Comparison of ENCODE assay signal across 22 cellular contexts in the genomic region with DNA sequence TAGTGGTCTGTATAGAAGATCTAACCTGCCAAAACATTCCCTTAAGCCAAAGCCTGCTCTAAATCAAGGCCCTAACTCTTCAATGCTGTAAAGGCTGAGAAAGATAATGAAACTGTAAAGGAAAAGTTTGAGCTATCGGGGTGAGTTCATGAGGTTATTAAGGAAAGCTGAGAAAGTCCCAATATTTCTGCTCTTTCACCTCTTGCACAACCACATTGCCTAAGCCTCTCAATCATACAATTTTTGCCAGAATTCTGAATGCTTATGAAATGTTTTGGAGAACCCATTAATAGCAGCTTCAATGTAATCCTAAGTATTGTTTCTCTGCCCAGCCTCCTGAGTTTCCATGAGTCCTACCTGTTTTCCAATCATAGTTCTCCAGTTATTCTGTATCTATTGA.
DNase-seq lines count a peak whose midpoint lies in the region; ATAC-seq, FAIRE-seq and TF ChIP-seq lines count a peak whose summit lies in the region.
"Had no signal": no experiment of that assay in that cellular context is flagged by ENCODE, and none has a peak within 500 bp of the region (broad histone marks: within the 10 kb centered on the region; RNA-seq: fewer than 3 reads in every experiment).

No MANE protein-coding gene starts in this region.

- no peak overlapping the region for H3K4me2 ChIP-seq in HepG2 (ENCODE audit: low read depth, low read length)
- H3K4me2 ChIP-seq: A549; BLaER1 treated with 17β-estradiol and CSF1 and Interleukin-3, amounts not matched to agents 10 nM and 100 nM had no signal

- in situ Hi-C loops in HepG2 (cut with HindIII; ENCODE audit: extremely low pct_ligation_motif_present, low pct_unique_long_range_greater_than_20kb) (no loop called here), G401 (cut with HindIII; ENCODE audit: low sequenced_read_pairs) (no loop called here)

- CTCF ChIA-PET in HepG2 (lab: Yijun Ruan, JAX; ENCODE audit: low intra/inter-chr PET ratio, low total read pairs) = no interaction called here

- no peak for ATAC-seq in HepG2
- peak; percentile 79 for ATAC-seq in left lobe of liver
- peak; percentile 45 for ATAC-seq in sciatic nerve
- ATAC-seq in GM21528 (IDR thresholded peaks at IDR 0.05; ENCODE audit: low FRiP score, unreplicated experiment) = no peak
- ATAC-seq: A549; CD8-positive, alpha-beta T cell; GM12878 had no signal

- H3K36me3 ChIP-seq in liver (ENCODE audit: control insufficient read depth in 4 of 4, insufficient read depth in 3 of 4, low read depth in 1 of 4, low read length in 3 of 4) (no peaks in the 10 kb centered on the region), HepG2 (replicated peaks in 1 of 2; ENCODE audit: control insufficient read depth in 1 of 2, insufficient read depth in 2 of 2, low read length in 2 of 2) (no peaks in the 10 kb centered on the region), tibial nerve (no peaks in the 10 kb centered on the region)
- H3K36me3 ChIP-seq: BLaER1 treated with 17β-estradiol and CSF1 and Interleukin-3, amounts not matched to agents 10 nM and 100 nM had no signal

- WGBS in liver = 30% methylated on average over 1 of the region's 1 CpG
- WGBS in HepG2 (ENCODE audit: low lambda C conversion rate) = 0% methylated on average over 1 of the region's 1 CpG
- 21 to 72% methylated on average over 1 of the region's 1 CpG for whole genome bisulfite sequencing in tibial nerve, 2 donors

- no TSS peak for BruUV-seq in HepG2 (replicated peaks; lab: Mats Ljungman, UMichigan)

- FAIRE-seq in HepG2 (lab: Jason Lieb, UNC) = no peak
- FAIRE-seq: A549, D721Med, GM12878, GM12892, GM18507 had no signal

- TF ChIP-seq CTCF in liver (IDR thresholded peaks at IDR 0.05; ENCODE audit: low read depth, low read length, missing input control) = no peak
- TF ChIP-seq CTCF in HepG2 (CRISPR knock-in tag; IDR thresholded peaks at IDR 0.05) = no peak
- no peak for TF ChIP-seq CTCF in tibial nerve (IDR thresholded peaks at IDR 0.05)

- H3K4me1 ChIP-seq in liver (ENCODE audit: control insufficient read depth in 4 of 4, insufficient read depth in 4 of 4, low read length in 3 of 4) (peaks cover 0 to 3% (median under 1%) of the 10 kb centered on the region in 4 donors), HepG2 (ENCODE audit: insufficient read depth, low read length) (no peaks in the 10 kb centered on the region), tibial nerve (no peaks in the 10 kb centered on the region)
- H3K4me1 ChIP-seq: A549; BLaER1 treated with 17β-estradiol and CSF1 and Interleukin-3, amounts not matched to agents 10 nM and 100 nM; Caco-2 had no signal

- POLR2A ChIA-PET in HepG2 (lab: Yijun Ruan, JAX) = no interaction called here

- no peak overlapping the region for H3K4me3 ChIP-seq in liver (ENCODE audit: low read depth in 1 of 3, low read length in 3 of 3)
- no peak overlapping the region for H3K4me3 ChIP-seq in HepG2 (replicated peaks in 1 of 3; ENCODE audit: insufficient read depth in 1 of 3, low read depth in 2 of 3, low read length in 3 of 3)
- no peak overlapping the region for H3K4me3 ChIP-seq in tibial nerve
- H3K4me3 ChIP-seq: A549; BLaER1 treated with 17β-estradiol and CSF1 and Interleukin-3, amounts not matched to agents 10 nM and 100 nM; GM12878 had no signal

- no peak for TF ChIP-seq POLR2A in HepG2 (IDR thresholded peaks at IDR 0.05; ENCODE audit: insufficient read depth in 1 of 2, low read depth in 2 of 2, low read length in 2 of 2)
- no peak for TF ChIP-seq POLR2A in tibial nerve (IDR thresholded peaks at IDR 0.05)

- H3K9me3 ChIP-seq in liver (ENCODE audit: control insufficient read depth in 4 of 4, low read length in 3 of 4) = no peaks in the 10 kb centered on the region
- no peaks in the 10 kb centered on the region; the same call in 1 of the 2 replicates for H3K9me3 ChIP-seq in HepG2 (ENCODE audit: low read length)
- H3K9me3 ChIP-seq in tibial nerve = no peaks in the 10 kb centered on the region
- H3K9me3 ChIP-seq: A549; BLaER1 treated with 17β-estradiol and CSF1 and Interleukin-3, amounts not matched to agents 10 nM and 100 nM; Caco-2 had no signal

- peak in 1 of 2 donors; percentile 25 for TF ChIP-seq RAD21 in liver (IDR thresholded peaks at IDR 0.05)
- TF ChIP-seq RAD21 in HepG2 (CRISPR knock-in tag; IDR thresholded peaks at IDR 0.05) = no peak

- H3K27ac ChIP-seq in liver (ENCODE audit: low read depth in 1 of 2, low read length in 2 of 2) (no peak overlapping the region), HepG2 (ENCODE audit: extremely low read length, insufficient read depth, low read length) (no peak overlapping the region), tibial nerve (no peak overlapping the region)
- H3K27ac ChIP-seq: 22Rv1; A549; BLaER1 treated with 17β-estradiol and CSF1 and Interleukin-3, amounts not matched to agents 10 nM and 100 nM; C4-2B had no signal

- H3K27me3 ChIP-seq in liver (ENCODE audit: control insufficient read depth in 4 of 4, insufficient read depth in 4 of 4, low read length in 3 of 4) = no peaks in the 10 kb centered on the region
- H3K27me3 ChIP-seq in HepG2 (ENCODE audit: control insufficient read depth in 1 of 2, insufficient read depth in 2 of 2, low read length in 2 of 2) = no peaks in the 10 kb centered on the region
- H3K27me3 ChIP-seq in tibial nerve = no peaks in the 10 kb centered on the region
- H3K27me3 ChIP-seq: BLaER1 treated with 17β-estradiol and CSF1 and Interleukin-3, amounts not matched to agents 10 nM and 100 nM had no signal

- no peaks in the 10 kb centered on the region for H3K79me2 ChIP-seq in HepG2 (ENCODE audit: insufficient read depth, low read length)

- no peak overlapping the region for H2AFZ ChIP-seq in HepG2 (ENCODE audit: low read length)

- H4K20me1 ChIP-seq in HepG2 (ENCODE audit: insufficient read depth, low read length) = no peaks in the 10 kb centered on the region
- H4K20me1 ChIP-seq: BLaER1 treated with 17β-estradiol and CSF1 and Interleukin-3, amounts not matched to agents 10 nM and 100 nM had no signal

- DNase-seq in HepG2 (ENCODE audit: low spot score) (no peak), left lobe of liver (ENCODE audit: low spot score) (no peak), sciatic nerve (ENCODE audit: low spot score) (no peak), G401 (ENCODE audit: low spot score) (no peak), tibial nerve (ENCODE audit: low spot score in 2 of 2) (no peak)
- DNase-seq: AML-193; Caco-2; Calu3; CD4-positive, alpha-beta T cell; CD8-positive, alpha-beta T cell; DMS79 treated with DMSO at 0.1 percent for 48 hours; GDM1 had no signal

- intact Hi-C loops in HepG2 (cut with micrococcal nuclease; ENCODE audit: unreplicated experiment) = no loop called here
- intact Hi-C loops in sciatic nerve (cut with DNase I) = no loop called here

- H3K9ac ChIP-seq in liver (ENCODE audit: low read depth in 1 of 2, low read length in 2 of 2) (no peak overlapping the region), HepG2 (ENCODE audit: insufficient read depth, low read depth, low read length) (no peak overlapping the region)
- H3K9ac ChIP-seq: BLaER1 treated with 17β-estradiol and CSF1 and Interleukin-3, amounts not matched to agents 10 nM and 100 nM had no signal

- no peak for TF ChIP-seq EP300 in HepG2 (IDR thresholded peaks at IDR 0.05; ENCODE audit: low read depth in 2 of 2, low read length in 2 of 2)
- TF ChIP-seq EP300 in HepG2 (CRISPR knock-in tag; IDR thresholded peaks at IDR 0.05; ENCODE audit: borderline replicate concordance) = no peak
- no peak for TF ChIP-seq EP300 in tibial nerve (IDR thresholded peaks at IDR 0.05)

TF ChIP-seq in liver, 16 proteins besides CTCF, POLR2A, EP300 and RAD21 (continues in another document):
- no peak for TF ChIP-seq FOXA2 (IDR thresholded peaks at IDR 0.05)
- TF ChIP-seq, protein P1, sequence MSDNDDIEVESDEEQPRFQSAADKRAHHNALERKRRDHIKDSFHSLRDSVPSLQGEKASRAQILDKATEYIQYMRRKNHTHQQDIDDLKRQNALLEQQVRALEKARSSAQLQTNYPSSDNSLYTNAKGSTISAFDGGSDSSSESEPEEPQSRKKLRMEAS (IDR thresholded peaks at IDR 0.05) = no peak
- peak; percentile 23 for TF ChIP-seq NR2F2 (IDR thresholded peaks at IDR 0.05)

TF ChIP-seq in HepG2, 621 proteins besides CTCF, POLR2A, EP300 and RAD21 (continues in another document):
- TF ChIP-seq LCORL (IDR thresholded peaks at IDR 0.05) (no peak), LCORL (CRISPR knock-in tag; IDR thresholded peaks at IDR 0.05) (no peak), SMAD1 (CRISPR knock-in tag; IDR thresholded peaks at IDR 0.05; ENCODE audit: borderline replicate concordance, low read depth) (no peak), CBX2 (IDR thresholded peaks at IDR 0.05; ENCODE audit: low read depth, low read length) (no peak), CBX2 (CRISPR knock-in tag; IDR thresholded peaks at IDR 0.05; ENCODE audit: low read depth) (no peak), ZNF460 (CRISPR knock-in tag; IDR thresholded peaks at IDR 0.05; ENCODE audit: borderline replicate concordance) (no peak), SETDB1 (CRISPR knock-in tag; IDR thresholded peaks at IDR 0.05; ENCODE audit: borderline replicate concordance) (no peak), FOSL2 (CRISPR knock-in tag; IDR thresholded peaks at IDR 0.05) (no peak)
- TF ChIP-seq, protein P2, sequence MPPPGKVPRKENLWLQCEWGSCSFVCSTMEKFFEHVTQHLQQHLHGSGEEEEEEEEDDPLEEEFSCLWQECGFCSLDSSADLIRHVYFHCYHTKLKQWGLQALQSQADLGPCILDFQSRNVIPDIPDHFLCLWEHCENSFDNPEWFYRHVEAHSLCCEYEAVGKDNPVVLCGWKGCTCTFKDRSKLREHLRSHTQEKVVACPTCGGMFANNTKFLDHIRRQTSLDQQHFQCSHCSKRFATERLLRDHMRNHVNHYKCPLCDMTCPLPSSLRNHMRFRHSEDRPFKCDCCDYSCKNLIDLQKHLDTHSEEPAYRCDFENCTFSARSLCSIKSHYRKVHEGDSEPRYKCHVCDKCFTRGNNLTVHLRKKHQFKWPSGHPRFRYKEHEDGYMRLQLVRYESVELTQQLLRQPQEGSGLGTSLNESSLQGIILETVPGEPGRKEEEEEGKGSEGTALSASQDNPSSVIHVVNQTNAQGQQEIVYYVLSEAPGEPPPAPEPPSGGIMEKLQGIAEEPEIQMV (CRISPR knock-in tag; IDR thresholded peaks at IDR 0.05; ENCODE audit: low read depth) = no peak
- TF ChIP-seq, protein P3, sequence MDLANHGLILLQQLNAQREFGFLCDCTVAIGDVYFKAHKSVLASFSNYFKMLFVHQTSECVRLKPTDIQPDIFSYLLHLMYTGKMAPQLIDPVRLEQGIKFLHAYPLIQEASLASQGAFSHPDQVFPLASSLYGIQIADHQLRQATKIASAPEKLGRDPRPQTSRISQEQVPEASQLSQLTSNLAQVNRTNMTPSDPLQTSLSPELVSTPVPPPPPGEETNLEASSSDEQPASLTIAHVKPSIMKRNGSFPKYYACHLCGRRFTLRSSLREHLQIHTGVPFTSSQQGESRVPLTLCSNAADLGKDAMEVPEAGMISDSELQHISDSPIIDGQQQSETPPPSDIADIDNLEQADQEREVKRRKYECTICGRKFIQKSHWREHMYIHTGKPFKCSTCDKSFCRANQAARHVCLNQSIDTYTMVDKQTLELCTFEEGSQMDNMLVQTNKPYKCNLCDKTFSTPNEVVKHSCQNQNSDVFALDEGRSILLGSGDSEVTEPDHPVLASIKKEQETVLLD (CRISPR knock-in tag; IDR thresholded peaks at IDR 0.05; ENCODE audit: low read depth) = no peak

Comparison
In these comparisons a context has a peak if more than half of its experiments do, and no peak if none do; other contexts are left out.
1. ATAC-seq: peak in left lobe of liver (single experiment) and sciatic nerve (single experiment); none in HepG2 (single experiment) and GM21528 (single experiment).